2 cellular contexts compared by ENCODE assay signal in the genomic region with DNA sequence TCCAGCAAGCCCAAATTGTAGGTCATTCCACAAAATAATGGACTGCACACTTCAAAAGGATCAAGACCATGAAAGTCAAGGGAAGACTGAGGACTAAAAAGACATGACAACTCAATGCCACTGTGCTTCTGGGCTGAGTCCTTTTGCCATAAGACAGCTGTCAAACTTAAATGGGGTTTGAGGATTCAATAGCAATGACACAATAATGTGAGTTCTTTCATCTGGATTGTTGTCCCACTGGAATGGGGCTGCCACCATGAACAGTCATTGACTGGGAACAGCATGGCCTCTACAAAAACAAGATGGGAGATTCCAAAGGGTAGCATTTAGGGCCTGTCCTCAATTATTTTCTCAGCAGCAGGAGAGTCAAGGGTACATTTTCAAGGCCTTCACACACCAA.
TF ChIP-seq lines count a peak whose summit lies in the region.

No MANE protein-coding gene starts in this region.

TF ChIP-seq in HepG2, 621 proteins besides CTCF, POLR2A, EP300 and RAD21 (continued from another document and continues in another):
- TF ChIP-seq, protein P1, sequence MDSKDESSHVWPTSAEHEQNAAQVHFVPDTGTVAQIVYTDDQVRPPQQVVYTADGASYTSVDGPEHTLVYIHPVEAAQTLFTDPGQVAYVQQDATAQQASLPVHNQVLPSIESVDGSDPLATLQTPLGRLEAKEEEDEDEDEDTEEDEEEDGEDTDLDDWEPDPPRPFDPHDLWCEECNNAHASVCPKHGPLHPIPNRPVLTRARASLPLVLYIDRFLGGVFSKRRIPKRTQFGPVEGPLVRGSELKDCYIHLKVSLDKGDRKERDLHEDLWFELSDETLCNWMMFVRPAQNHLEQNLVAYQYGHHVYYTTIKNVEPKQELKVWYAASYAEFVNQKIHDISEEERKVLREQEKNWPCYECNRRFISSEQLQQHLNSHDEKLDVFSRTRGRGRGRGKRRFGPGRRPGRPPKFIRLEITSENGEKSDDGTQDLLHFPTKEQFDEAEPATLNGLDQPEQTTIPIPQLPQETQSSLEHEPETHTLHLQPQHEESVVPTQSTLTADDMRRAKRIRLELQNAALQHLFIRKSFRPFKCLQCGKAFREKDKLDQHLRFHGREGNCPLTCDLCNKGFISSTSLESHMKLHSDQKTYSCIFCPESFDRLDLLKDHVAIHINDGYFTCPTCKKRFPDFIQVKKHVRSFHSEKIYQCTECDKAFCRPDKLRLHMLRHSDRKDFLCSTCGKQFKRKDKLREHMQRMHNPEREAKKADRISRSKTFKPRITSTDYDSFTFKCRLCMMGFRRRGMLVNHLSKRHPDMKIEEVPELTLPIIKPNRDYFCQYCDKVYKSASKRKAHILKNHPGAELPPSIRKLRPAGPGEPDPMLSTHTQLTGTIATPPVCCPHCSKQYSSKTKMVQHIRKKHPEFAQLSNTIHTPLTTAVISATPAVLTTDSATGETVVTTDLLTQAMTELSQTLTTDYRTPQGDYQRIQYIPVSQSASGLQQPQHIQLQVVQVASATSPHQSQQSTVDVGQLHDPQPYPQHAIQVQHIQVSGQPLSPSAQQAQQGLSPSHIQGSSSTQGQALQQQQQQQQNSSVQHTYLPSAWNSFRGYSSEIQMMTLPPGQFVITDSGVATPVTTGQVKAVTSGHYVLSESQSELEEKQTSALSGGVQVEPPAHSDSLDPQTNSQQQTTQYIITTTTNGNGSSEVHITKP (CRISPR knock-in tag; IDR thresholded peaks at IDR 0.05; ENCODE audit: low read depth), result no peak
- peak; percentile 83 for TF ChIP-seq ATF7 (IDR thresholded peaks at IDR 0.05)
- TF ChIP-seq ATF7 (CRISPR knock-in tag; IDR thresholded peaks at IDR 0.05), result no peak
- no peak for TF ChIP-seq SNAPC2 (CRISPR knock-in tag; IDR thresholded peaks at IDR 0.05)
- TF ChIP-seq, protein P2, sequence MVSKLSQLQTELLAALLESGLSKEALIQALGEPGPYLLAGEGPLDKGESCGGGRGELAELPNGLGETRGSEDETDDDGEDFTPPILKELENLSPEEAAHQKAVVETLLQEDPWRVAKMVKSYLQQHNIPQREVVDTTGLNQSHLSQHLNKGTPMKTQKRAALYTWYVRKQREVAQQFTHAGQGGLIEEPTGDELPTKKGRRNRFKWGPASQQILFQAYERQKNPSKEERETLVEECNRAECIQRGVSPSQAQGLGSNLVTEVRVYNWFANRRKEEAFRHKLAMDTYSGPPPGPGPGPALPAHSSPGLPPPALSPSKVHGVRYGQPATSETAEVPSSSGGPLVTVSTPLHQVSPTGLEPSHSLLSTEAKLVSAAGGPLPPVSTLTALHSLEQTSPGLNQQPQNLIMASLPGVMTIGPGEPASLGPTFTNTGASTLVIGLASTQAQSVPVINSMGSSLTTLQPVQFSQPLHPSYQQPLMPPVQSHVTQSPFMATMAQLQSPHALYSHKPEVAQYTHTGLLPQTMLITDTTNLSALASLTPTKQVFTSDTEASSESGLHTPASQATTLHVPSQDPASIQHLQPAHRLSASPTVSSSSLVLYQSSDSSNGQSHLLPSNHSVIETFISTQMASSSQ (IDR thresholded peaks at IDR 0.05; ENCODE audit: low read depth), result no peak
- TF ChIP-seq, protein P2 (CRISPR knock-in tag; IDR thresholded peaks at IDR 0.05; ENCODE audit: borderline replicate concordance), result no peak
- TF ChIP-seq, protein P3, sequence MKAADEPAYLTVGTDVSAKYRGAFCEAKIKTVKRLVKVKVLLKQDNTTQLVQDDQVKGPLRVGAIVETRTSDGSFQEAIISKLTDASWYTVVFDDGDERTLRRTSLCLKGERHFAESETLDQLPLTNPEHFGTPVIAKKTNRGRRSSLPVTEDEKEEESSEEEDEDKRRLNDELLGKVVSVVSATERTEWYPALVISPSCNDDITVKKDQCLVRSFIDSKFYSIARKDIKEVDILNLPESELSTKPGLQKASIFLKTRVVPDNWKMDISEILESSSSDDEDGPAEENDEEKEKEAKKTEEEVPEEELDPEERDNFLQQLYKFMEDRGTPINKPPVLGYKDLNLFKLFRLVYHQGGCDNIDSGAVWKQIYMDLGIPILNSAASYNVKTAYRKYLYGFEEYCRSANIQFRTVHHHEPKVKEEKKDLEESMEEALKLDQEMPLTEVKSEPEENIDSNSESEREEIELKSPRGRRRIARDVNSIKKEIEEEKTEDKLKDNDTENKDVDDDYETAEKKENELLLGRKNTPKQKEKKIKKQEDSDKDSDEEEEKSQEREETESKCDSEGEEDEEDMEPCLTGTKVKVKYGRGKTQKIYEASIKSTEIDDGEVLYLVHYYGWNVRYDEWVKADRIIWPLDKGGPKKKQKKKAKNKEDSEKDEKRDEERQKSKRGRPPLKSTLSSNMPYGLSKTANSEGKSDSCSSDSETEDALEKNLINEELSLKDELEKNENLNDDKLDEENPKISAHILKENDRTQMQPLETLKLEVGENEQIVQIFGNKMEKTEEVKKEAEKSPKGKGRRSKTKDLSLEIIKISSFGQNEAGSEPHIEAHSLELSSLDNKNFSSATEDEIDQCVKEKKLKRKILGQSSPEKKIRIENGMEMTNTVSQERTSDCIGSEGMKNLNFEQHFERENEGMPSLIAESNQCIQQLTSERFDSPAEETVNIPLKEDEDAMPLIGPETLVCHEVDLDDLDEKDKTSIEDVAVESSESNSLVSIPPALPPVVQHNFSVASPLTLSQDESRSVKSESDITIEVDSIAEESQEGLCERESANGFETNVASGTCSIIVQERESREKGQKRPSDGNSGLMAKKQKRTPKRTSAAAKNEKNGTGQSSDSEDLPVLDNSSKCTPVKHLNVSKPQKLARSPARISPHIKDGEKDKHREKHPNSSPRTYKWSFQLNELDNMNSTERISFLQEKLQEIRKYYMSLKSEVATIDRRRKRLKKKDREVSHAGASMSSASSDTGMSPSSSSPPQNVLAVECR (CRISPR knock-in tag; IDR thresholded peaks at IDR 0.05; ENCODE audit: borderline replicate concordance), result no peak

TF ChIP-seq in H1, 55 proteins besides CTCF, POLR2A, EP300 and RAD21 (continued from another document):
- TF ChIP-seq, protein P4, sequence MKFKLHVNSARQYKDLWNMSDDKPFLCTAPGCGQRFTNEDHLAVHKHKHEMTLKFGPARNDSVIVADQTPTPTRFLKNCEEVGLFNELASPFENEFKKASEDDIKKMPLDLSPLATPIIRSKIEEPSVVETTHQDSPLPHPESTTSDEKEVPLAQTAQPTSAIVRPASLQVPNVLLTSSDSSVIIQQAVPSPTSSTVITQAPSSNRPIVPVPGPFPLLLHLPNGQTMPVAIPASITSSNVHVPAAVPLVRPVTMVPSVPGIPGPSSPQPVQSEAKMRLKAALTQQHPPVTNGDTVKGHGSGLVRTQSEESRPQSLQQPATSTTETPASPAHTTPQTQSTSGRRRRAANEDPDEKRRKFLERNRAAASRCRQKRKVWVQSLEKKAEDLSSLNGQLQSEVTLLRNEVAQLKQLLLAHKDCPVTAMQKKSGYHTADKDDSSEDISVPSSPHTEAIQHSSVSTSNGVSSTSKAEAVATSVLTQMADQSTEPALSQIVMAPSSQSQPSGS (IDR thresholded peaks at IDR 0.05; ENCODE audit: low read length), result no peak
